8 cellular contexts compared by ENCODE assay signal in genomic region chr13:101452519-101453485, GRCh38. TPM values are rescaled to one million over a fixed set of nuclear protein-coding genes. Genes with fewer than 3 reads are reported as not detected.
DNase-seq lines count a peak whose midpoint lies in the region; ATAC-seq, FAIRE-seq and TF ChIP-seq lines count a peak whose summit lies in the region.

Gene ITGBL1, plus strand, starts transcription at chr13:101452675. Its CDS starts 159 bp downstream, at chr13:101452834.

- H3K36me3 ChIP-seq in CD4-positive, alpha-beta memory T cell (ENCODE audit: insufficient read depth, low read length), result no peaks in the 10 kb centered on the region
- no peaks in the 10 kb centered on the region for H3K36me3 ChIP-seq in HUES6 (ENCODE audit: control insufficient read depth, insufficient read depth, low read length)
- H3K36me3 ChIP-seq in endodermal cell (ENCODE audit: control insufficient read depth, insufficient read depth, low read length), result no peaks in the 10 kb centered on the region
- no peaks in the 10 kb centered on the region for H3K36me3 ChIP-seq in prostate gland

- H3K27ac Mint-ChIP-seq in CD4-positive, alpha-beta memory T cell, result peak within 1 kb of the TSS in 1 of 7 donors; percentile 82
- no peak within 1 kb of the TSS for H3K27ac Mint-ChIP-seq in endodermal cell

- peak within 1 kb of the TSS; percentile 12 to 69 (median 60) for H3K4me3 Mint-ChIP-seq in CD4-positive, alpha-beta memory T cell
- peak within 1 kb of the TSS; percentile 41 for H3K4me3 Mint-ChIP-seq in endodermal cell

- no peak within 1 kb of the TSS for H3K4me3 ChIP-seq in CD4-positive, alpha-beta memory T cell (ENCODE audit: low read length in 2 of 2)
- H3K4me3 ChIP-seq in HUES6 (ENCODE audit: low read depth, low read length) (peak within 1 kb of the TSS; percentile 47), endodermal cell (ENCODE audit: low read length) (no peak within 1 kb of the TSS), prostate gland (peak within 1 kb of the TSS; percentile 17 to 28)

- peak; percentile 83 for ATAC-seq in GM21381 (IDR thresholded peaks at IDR 0.05; ENCODE audit: unreplicated experiment)

- H3K4me1 Mint-ChIP-seq in CD4-positive, alpha-beta memory T cell, result peaks cover 3 to 14% (median 4%) of the 10 kb centered on the region in 4 donors
- no peaks in the 10 kb centered on the region for H3K4me1 Mint-ChIP-seq in endodermal cell

- no peaks in the 10 kb centered on the region for H3K4me1 ChIP-seq in CD4-positive, alpha-beta memory T cell (ENCODE audit: insufficient read depth, low read length)
- no peaks in the 10 kb centered on the region for H3K4me1 ChIP-seq in HUES6 (ENCODE audit: control insufficient read depth, insufficient read depth, low read length)
- H3K4me1 ChIP-seq in endodermal cell (ENCODE audit: control insufficient read depth, insufficient read depth, low read length), result no peaks in the 10 kb centered on the region
- no peaks in the 10 kb centered on the region for H3K4me1 ChIP-seq in prostate gland (replicated peaks)

- WGBS in endodermal cell (ENCODE audit: insufficient coverage in 1 of 2, insufficient read length in 1 of 2), 2 experiments, result 89 to 95% methylated on average over 7 to 17 of the region's 18 CpGs
- 49% methylated on average over 18 of the region's 18 CpGs for WGBS in prostate gland

- intact Hi-C loops in CD4-positive, alpha-beta memory T cell (cut with micrococcal nuclease), result no loop called here
- intact Hi-C loops in prostate gland (cut with DNase I), result no loop called here

- no peaks in the 10 kb centered on the region for H3K36me3 Mint-ChIP-seq in CD4-positive, alpha-beta memory T cell
- H3K36me3 Mint-ChIP-seq in endodermal cell (ENCODE audit: low read depth), result no peaks in the 10 kb centered on the region

- FAIRE-seq in D721Med (lab: Jason Lieb, UNC), result no peak

- H3K27ac ChIP-seq in CD4-positive, alpha-beta memory T cell (ENCODE audit: low read depth, low read length), result no peak within 1 kb of the TSS
- H3K27ac ChIP-seq in HUES6 (ENCODE audit: low read depth, low read length) (no peak within 1 kb of the TSS), endodermal cell (ENCODE audit: low read depth, low read length) (no peak within 1 kb of the TSS), prostate gland (no peak within 1 kb of the TSS)

- H3K27me3 ChIP-seq in CD4-positive, alpha-beta memory T cell (ENCODE audit: insufficient read depth, low read length), result no peaks in the 10 kb centered on the region
- H3K27me3 ChIP-seq in HUES6 (ENCODE audit: control insufficient read depth, insufficient read depth, low read length), result peaks cover 3% of the 10 kb centered on the region; the same call in 1 of the 2 replicates
- H3K27me3 ChIP-seq in endodermal cell (ENCODE audit: control insufficient read depth, insufficient read depth, low read length, poor library complexity, severe bottlenecking), result no peaks in the 10 kb centered on the region
- no peaks in the 10 kb centered on the region for H3K27me3 ChIP-seq in prostate gland (replicated peaks; ENCODE audit: insufficient read depth)

- DNase-seq in CD4-positive, alpha-beta memory T cell, result no peak
- DNase-seq in endodermal cell (peak; percentile 51), prostate gland (ENCODE audit: low spot score) (no peak), D721Med (ENCODE audit: insufficient read length, low spot score) (no peak), 8988T (no peak), NCI-H748 treated with DMSO at 0.1 percent for 48 hours (lab: John Stamatoyannopoulos, UW) (no peak)

- CTCF ChIA-PET in CD4-positive, alpha-beta memory T cell (lab: Charles Lee; ENCODE audit: partially characterized antibody), result no interaction called here

- POLR2A ChIA-PET in CD4-positive, alpha-beta memory T cell (lab: Charles Lee; ENCODE audit: partially characterized antibody), result no interaction called here

- peaks cover 19 to 30% of the 10 kb centered on the region in 2 donors for H3K27me3 Mint-ChIP-seq in CD4-positive, alpha-beta memory T cell
- peaks cover 10% of the 10 kb centered on the region for H3K27me3 Mint-ChIP-seq in endodermal cell (ENCODE audit: insufficient read depth)

- no peaks in the 10 kb centered on the region for H3K9me3 ChIP-seq in CD4-positive, alpha-beta memory T cell (ENCODE audit: control insufficient read depth in 1 of 2, low read length in 2 of 2)
- H3K9me3 ChIP-seq in HUES6 (ENCODE audit: control insufficient read depth, insufficient read depth, low read depth, low read length) (no peaks in the 10 kb centered on the region), endodermal cell (ENCODE audit: control insufficient read depth, low read length) (no peaks in the 10 kb centered on the region), prostate gland (no peaks in the 10 kb centered on the region)

- peaks cover 0 to 2% (median 0%) of the 10 kb centered on the region in 8 donors for H3K9me3 Mint-ChIP-seq in CD4-positive, alpha-beta memory T cell
- no peaks in the 10 kb centered on the region for H3K9me3 Mint-ChIP-seq in endodermal cell

- TF ChIP-seq CTCF in endodermal cell (conservative IDR thresholded peaks at IDR 0.05), result no peak
- TF ChIP-seq CTCF in prostate gland (IDR thresholded peaks at IDR 0.05), result no peak
- TF ChIP-seq CTCF in D721Med (IDR thresholded peaks at IDR 0.05; ENCODE audit: insufficient read depth, missing control alignments), result no peak

- no peak for TF ChIP-seq POLR2A in prostate gland (IDR thresholded peaks at IDR 0.05)

- H3K9ac ChIP-seq in HUES6 (ENCODE audit: low read length), result peak within 1 kb of the TSS; percentile 19
- no peak within 1 kb of the TSS for H3K9ac ChIP-seq in endodermal cell (ENCODE audit: extremely low read depth, low read length, poor library complexity, severe bottlenecking)

RNA-seq across cellular contexts. Expression of gene ITGBL1, which starts in this region (rescaled TPM):
- total RNA-seq in CD4-positive, alpha-beta memory T cell, result not detected
- polyA plus RNA-seq in CD4-positive, alpha-beta memory T cell, result not detected
- total RNA-seq in endodermal cell (not detected), prostate gland (1 to 10 TPM in 1 of 2 donors, under 1 TPM in 1; 0.09 to 9.0 TPM)
- polyA plus RNA-seq in endodermal cell (2013, experiment 1 of 2), result not detected
- polyA plus RNA-seq in endodermal cell (2013, experiment 2 of 2), result not detected

Comparison
In these comparisons a context has a peak if more than half of its experiments do, and no peak if none do; other contexts are left out.
1. Peak in DNase-seq in endodermal cell; RNA of the gene not detected or under 1 TPM.
2. H3K4me3 ChIP-seq: peak in HUES6 (single experiment) and prostate gland (2 of 2); none in CD4-positive, alpha-beta memory T cell (0 of 2) and endodermal cell (single experiment).